In the genomic region with DNA sequence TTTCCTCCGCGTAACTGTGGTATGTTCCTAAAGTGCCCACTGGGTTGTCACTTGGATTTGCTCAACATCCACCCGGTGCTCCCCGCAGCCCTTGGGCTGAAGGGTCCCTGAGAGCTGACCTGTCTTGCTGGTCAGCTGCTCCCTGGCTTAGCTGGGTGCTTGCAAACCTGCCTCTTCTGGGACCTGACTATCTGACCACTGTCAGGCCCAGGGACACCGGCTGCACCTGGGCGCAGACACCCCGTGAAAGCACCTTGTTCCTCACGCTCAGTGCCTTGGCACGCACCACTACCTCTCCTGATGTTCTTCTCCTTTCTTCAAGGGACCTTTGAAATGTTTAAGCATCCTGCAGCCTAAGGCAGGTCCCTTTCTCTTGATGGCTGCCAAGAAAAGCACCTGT, we compare ENCODE assay signal across 23 cellular contexts.
"Had no signal": no experiment of that assay in that cellular context is flagged by ENCODE, and none has a peak within 500 bp of the region (broad histone marks: within the 10 kb centered on the region; RNA-seq: fewer than 3 reads in every experiment).

No MANE protein-coding gene starts in this region.

- H3K4me1 ChIP-seq: SJSA1 had no signal

- H3K4me3 ChIP-seq: SJSA1, SK-N-MC had no signal

- ATAC-seq: HepG2 had no signal

- H3K9me3 ChIP-seq: SJSA1 had no signal

- H3K36me3 ChIP-seq: SJSA1 had no signal

- DNase-seq: IMR-90, Kasumi-1, KG1, MM.1S, NCI-H1092 treated with DMSO at 0.1 percent for 48 hours, NCI-H1417, NCI-H1436 treated with DMSO at 0.1 percent for 48 hours, NCI-H1694, NCI-H187 treated with DMSO at 0.1 percent for 48 hours, NCI-H2029 treated with DMSO at 0.1 percent for 48 hours, NCI-H2171 treated with DMSO at 0.1 percent for 48 hours, NCI-H345, NCI-H446 treated with DMSO at 0.1 percent for 48 hours, NCI-H510A treated with DMSO at 0.1 percent for 48 hours, NCI-H526 treated with DMSO at 0.1 percent for 48 hours, NCI-H748 treated with DMSO at 0.1 percent for 48 hours, Right ventricle myocardium superior, RPMI8226, SIG-M5, SW 1271 had no signal

- H3K27me3 ChIP-seq: SJSA1 had no signal

- H3K27ac ChIP-seq: SJSA1, SK-N-MC had no signal
